26 cellular contexts compared by ENCODE assay signal in the genomic region with DNA sequence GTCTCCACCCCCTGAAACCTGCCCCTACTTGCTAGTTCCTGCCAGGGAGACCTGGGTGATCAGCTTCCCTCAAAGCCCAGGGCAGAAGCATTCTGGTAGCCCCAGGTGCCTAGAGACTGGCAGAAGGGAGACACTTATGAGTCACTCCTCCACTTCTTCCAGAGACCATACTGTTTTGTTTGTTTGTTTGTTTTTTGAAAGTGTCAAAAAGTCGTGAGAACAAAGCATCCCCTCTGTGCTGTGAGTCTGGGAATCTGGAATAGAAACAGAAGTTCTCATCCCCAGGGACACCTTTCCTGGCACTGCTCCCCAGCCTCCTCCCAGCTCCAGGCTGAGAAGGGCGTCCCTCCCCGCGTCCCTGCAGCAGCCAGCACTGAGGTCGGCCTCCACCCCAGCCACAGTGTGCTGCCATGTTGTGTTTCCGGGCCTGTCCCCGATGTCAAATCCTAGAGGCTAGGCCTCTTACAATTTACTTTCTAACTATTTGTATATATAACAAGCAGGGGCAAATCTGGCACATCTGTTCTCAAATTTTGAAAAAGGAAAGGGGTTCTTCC.
"Had no signal": no experiment of that assay in that cellular context is flagged by ENCODE, and none has a peak within 500 bp of the region (broad histone marks: within the 10 kb centered on the region; RNA-seq: fewer than 3 reads in every experiment).

No MANE protein-coding gene starts in this region.

- H3K4me3 ChIP-seq: coronary artery, dorsolateral prefrontal cortex, left lung, lung, skin epidermis, thoracic aorta had no signal

- H3K36me3 Mint-ChIP-seq: activated naive CD4-positive, alpha-beta T cell treated with anti-CD3 and anti-CD28 coated beads, Interleukin-2, amount 50 U/mL, for 72 hours; stimulated activated effector memory CD8-positive, alpha-beta T cell treated with anti-CD3 and anti-CD28 coated beads, Interleukin-12 subunit alpha, Interleukin-12 subunit beta, amount 100 ng/mL, for 72 hours; T-cell had no signal

- H3K4me3 Mint-ChIP-seq: activated B cell treated with CpG ODN at 0.5 μM for 24 hours; activated T-cell treated with anti-CD3 and anti-CD28 coated beads, Interleukin-2, amount 50 U/mL, for 72 hours; nephron; stimulated activated effector memory CD8-positive, alpha-beta T cell treated with anti-CD3 and anti-CD28 coated beads, Interleukin-12 subunit alpha, Interleukin-12 subunit beta, amount 100 ng/mL, for 72 hours; stimulated activated naive CD8-positive, alpha-beta T cell treated with anti-CD3 and anti-CD28 coated beads, Interleukin-15, Interleukin-2, amounts not matched to agents 100 ng/mL and 50 ng/mL, for 24 hours; T-cell; T-helper 2 cell treated with Interferon-gamma antibody and Interleukin-4, amounts not matched to agents 5 μg/mL and 100 μg/mL, for 36 hours had no signal

- H3K36me3 ChIP-seq: left lung, neutrophil, thoracic aorta had no signal

- H3K9me3 ChIP-seq: left lung, neutrophil, thoracic aorta had no signal

- H3K4me1 Mint-ChIP-seq: activated B cell treated with CpG ODN at 0.5 μM for 24 hours; nephron; stimulated activated effector memory CD8-positive, alpha-beta T cell treated with anti-CD3 and anti-CD28 coated beads, Interleukin-12 subunit alpha, Interleukin-12 subunit beta, amount 100 ng/mL, for 72 hours; T-cell had no signal

- H3K27me3 ChIP-seq: left lung, neutrophil had no signal

- H3K27ac ChIP-seq: coronary artery, dorsolateral prefrontal cortex, left lung, neutrophil, skin epidermis, thoracic aorta had no signal

- DNase-seq: activated B cell treated with CpG ODN at 0.5 μM for 24 hours; activated CD4-positive, alpha-beta T cell treated with anti-CD3 and anti-CD28 coated beads for 4 hours; activated CD4-positive, alpha-beta T cell treated with anti-CD3 and anti-CD28 coated beads, Interleukin-2, amount 50 U/mL, for 4 hours; activated naive CD4-positive, alpha-beta T cell; activated T-cell treated with anti-CD3 and anti-CD28 coated beads for 4 hours; activated T-cell treated with anti-CD3 and anti-CD28 coated beads, Interleukin-2, amount 50 U/mL, for 72 hours; dorsolateral prefrontal cortex; effector memory CD4-positive, alpha-beta T cell; foreskin fibroblast; head of caudate nucleus; hypothalamus; stimulated activated CD4-positive, alpha-beta T cell treated with anti-CD3 and anti-CD28 coated beads, Interleukin-4, amount 100 ng/mL, for 24 hours; T-cell; trophoblast cell had no signal

- ATAC-seq: activated naive CD4-positive, alpha-beta T cell treated with anti-CD3 and anti-CD28 coated beads, Interleukin-2, amount 50 U/mL, for 72 hours; activated T-cell treated with anti-CD3 and anti-CD28 coated beads, Interleukin-2, amount 50 U/mL, for 72 hours; left lung; sciatic nerve; stimulated activated effector memory CD8-positive, alpha-beta T cell treated with anti-CD3 and anti-CD28 coated beads, Interleukin-12 subunit alpha, Interleukin-12 subunit beta, amount 100 ng/mL, for 72 hours; T-cell had no signal

- H3K4me1 ChIP-seq: left lung had no signal

- H3K27me3 Mint-ChIP-seq: activated B cell treated with CpG ODN at 0.5 μM for 24 hours had no signal

- H3K9me3 Mint-ChIP-seq: activated B cell treated with CpG ODN at 0.5 μM for 24 hours; activated naive CD4-positive, alpha-beta T cell treated with anti-CD3 and anti-CD28 coated beads, Interleukin-2, amount 50 U/mL, for 72 hours; activated T-cell treated with anti-CD3 and anti-CD28 coated beads, Interleukin-2, amount 50 U/mL, for 72 hours; stimulated activated naive CD8-positive, alpha-beta T cell treated with anti-CD3 and anti-CD28 coated beads, Interleukin-15, Interleukin-2, amounts not matched to agents 100 ng/mL and 50 ng/mL, for 24 hours; T-helper 2 cell treated with Interferon-gamma antibody and Interleukin-4, amounts not matched to agents 5 μg/mL and 100 μg/mL, for 36 hours had no signal

- H3K27ac Mint-ChIP-seq: activated B cell treated with CpG ODN at 0.5 μM for 24 hours; activated naive CD4-positive, alpha-beta T cell treated with anti-CD3 and anti-CD28 coated beads, Interleukin-2, amount 50 U/mL, for 72 hours; activated T-cell treated with anti-CD3 and anti-CD28 coated beads, Interleukin-2, amount 50 U/mL, for 72 hours; nephron; stimulated activated effector memory CD8-positive, alpha-beta T cell treated with anti-CD3 and anti-CD28 coated beads, Interleukin-12 subunit alpha, Interleukin-12 subunit beta, amount 100 ng/mL, for 72 hours; stimulated activated naive CD8-positive, alpha-beta T cell treated with anti-CD3 and anti-CD28 coated beads, Interleukin-15, Interleukin-2, amounts not matched to agents 100 ng/mL and 50 ng/mL, for 24 hours; T-cell; T-helper 2 cell treated with Interferon-gamma antibody and Interleukin-4, amounts not matched to agents 5 μg/mL and 100 μg/mL, for 36 hours had no signal
